ENCODE assay signal across 9 cellular contexts in the genomic region with DNA sequence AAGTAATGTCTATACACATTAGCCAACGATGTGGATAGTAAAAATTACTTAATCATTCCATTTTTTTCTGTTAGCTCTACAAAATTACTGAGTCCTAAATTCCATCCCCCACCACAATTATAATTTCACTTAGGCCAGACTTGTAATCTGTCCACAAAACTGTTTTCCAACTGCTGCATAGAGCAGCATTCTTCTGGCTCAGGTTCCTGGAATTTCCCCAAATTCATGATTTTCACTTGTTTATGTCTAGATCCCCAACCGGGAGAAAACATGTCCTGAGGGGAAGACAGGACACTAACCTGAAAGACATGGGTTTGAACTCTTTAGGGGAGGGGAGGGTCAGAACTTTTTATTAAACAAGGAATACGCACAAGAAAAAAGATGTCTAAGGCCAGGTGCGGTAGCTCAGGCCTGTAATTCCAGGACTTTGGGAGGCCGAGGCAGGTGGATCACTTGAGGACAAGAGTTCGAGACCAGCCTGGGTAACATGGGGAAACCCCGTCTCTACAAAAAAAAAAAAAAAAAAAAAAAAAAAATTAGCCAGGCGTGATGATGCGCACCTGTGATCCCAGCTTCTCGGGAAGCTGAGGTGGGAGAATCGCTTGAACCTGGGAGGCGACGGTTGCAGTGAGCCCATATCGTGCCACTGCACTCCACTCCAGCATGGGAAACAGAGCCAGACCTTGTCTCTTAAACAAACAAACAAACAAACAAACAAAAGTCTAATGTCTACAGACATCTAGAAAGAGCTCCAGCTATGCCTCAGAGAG. TPM values are rescaled to one million over a fixed set of nuclear protein-coding genes. Genes with fewer than 3 reads are reported as not detected.
A peak's percentile ranks its signal among the peaks of the same experiment; 100 is the strongest.
DNase-seq lines count a peak whose midpoint lies in the region; FAIRE-seq and TF ChIP-seq lines count a peak whose summit lies in the region.
"Had no signal": no experiment of that assay in that cellular context is flagged by ENCODE, and none has a peak within 500 bp of the region (broad histone marks: within the 10 kb centered on the region; RNA-seq: fewer than 3 reads in every experiment).

No MANE protein-coding gene starts in this region.

- H3K4me3 ChIP-seq in H1 (ENCODE audit: extremely low read depth in 1 of 4, insufficient read depth in 2 of 4, low read depth in 3 of 4, low read length in 4 of 4) (peak overlapping the region in 2 of 4 experiments; percentile 73 to 87; a peak in 4 of 8 replicates), trophoblast cell (ENCODE audit: low read depth, low read length) (no peak overlapping the region)

- H3K23ac ChIP-seq in H1 (ENCODE audit: insufficient read length) (no peak overlapping the region), trophoblast cell (ENCODE audit: low read length) (no peak overlapping the region)

- TF ChIP-seq EP300 in H1 (IDR thresholded peaks at IDR 0.05; ENCODE audit: borderline replicate concordance in 1 of 2, low read depth in 2 of 2, low read length in 2 of 2), result no peak

- H3K4me1 ChIP-seq in H1 (replicated peaks in 1 of 4; ENCODE audit: control insufficient read depth in 3 of 4, insufficient read depth in 4 of 4, low read length in 3 of 4) (peaks cover 0 to 3% (median 0%) of the 10 kb centered on the region in 4 experiments; a peak in 1 of 7 replicates), trophoblast cell (ENCODE audit: control insufficient read depth in 1 of 2, insufficient read depth in 2 of 2, low read length in 2 of 2) (peaks cover 9 to 19% of the 10 kb centered on the region in 2 experiments)
- H3K4me1 ChIP-seq: uterus had no signal

- H3K9me3 ChIP-seq in H1 (ENCODE audit: insufficient read depth in 2 of 2, low read depth in 1 of 2, low read length in 1 of 2), result peaks cover 0 to 2% of the 10 kb centered on the region in 2 experiments; a peak in 1 of 4 replicates
- no peaks in the 10 kb centered on the region for H3K9me3 ChIP-seq in trophoblast cell (ENCODE audit: insufficient read depth, low read depth, low read length)
- H3K9me3 ChIP-seq: uterus had no signal

- H3K79me1 ChIP-seq in H1 (ENCODE audit: low read depth, low read length) (no peaks in the 10 kb centered on the region; the same call in 1 of the 2 replicates), trophoblast cell (ENCODE audit: low read length) (peaks cover 20% of the 10 kb centered on the region)

- CTCF ChIA-PET in H1 (lab: Charles Lee; ENCODE audit: partially characterized antibody), result interaction anchor here (1.0 to 1.3 kb wide), 5 partner anchors 13 to 24 kb away, joined by 3 to 5 read pairs (median 3); no protein-coding TSS in a partner anchor

- H4K91ac ChIP-seq in H1 (replicated peaks; ENCODE audit: insufficient read length, low read length) (no peak overlapping the region), trophoblast cell (ENCODE audit: low read depth, low read length) (no peak overlapping the region)

- FAIRE-seq in H1 (lab: Jason Lieb, UNC), result no peak

- H3K27ac ChIP-seq in H1 (ENCODE audit: low read depth, low read length), result no peak overlapping the region
- no peak overlapping the region for H3K27ac ChIP-seq in trophoblast cell (ENCODE audit: low read depth, low read length)

- no peak for TF ChIP-seq CTCF in H1 (IDR thresholded peaks at IDR 0.05; ENCODE audit: control extremely low read depth in 1 of 3, insufficient read depth in 1 of 3, low read depth in 1 of 3, low read length in 3 of 3)

- no peak overlapping the region for H4K12ac ChIP-seq in trophoblast cell (ENCODE audit: low read depth, low read length)

- TF ChIP-seq POLR2A in H1 (IDR thresholded peaks at IDR 0.05; ENCODE audit: control extremely low read depth in 1 of 2, low read depth in 2 of 2, low read length in 2 of 2), result no peak

- TF ChIP-seq RAD21 in H1 (IDR thresholded peaks at IDR 0.05 in 1 of 2, conservative IDR thresholded peaks at IDR 0.05 in 1 of 2; ENCODE audit: low read depth in 2 of 2, low read length in 2 of 2), result no peak

- H4K8ac ChIP-seq in H1 (ENCODE audit: extremely low read depth, insufficient read depth, low read length) (peak overlapping the region; percentile 36; the same call in 1 of the 2 replicates), trophoblast cell (ENCODE audit: low read depth, low read length) (no peak overlapping the region)

- no peak overlapping the region for H2BK5ac ChIP-seq in H1 (ENCODE audit: low read depth, low read length)
- no peak overlapping the region for H2BK5ac ChIP-seq in trophoblast cell (ENCODE audit: low read depth, low read length, poor library complexity)

- no peak overlapping the region for H2AK5ac ChIP-seq in H1 (ENCODE audit: low read depth, low read length)
- H2AK5ac ChIP-seq in trophoblast cell (ENCODE audit: low read length), result no peak overlapping the region

- POLR2A ChIA-PET in H1 (lab: Charles Lee; ENCODE audit: partially characterized antibody), result interaction anchor here (0.9 kb wide), 2 partner anchors 10 to 75 kb away, joined by 3 read pairs; no protein-coding TSS in a partner anchor

- no peak overlapping the region for H2BK15ac ChIP-seq in H1 (ENCODE audit: low read length)

- H2BK12ac ChIP-seq in H1 (ENCODE audit: low read depth, low read length) (no peak overlapping the region), trophoblast cell (ENCODE audit: low read length) (no peak overlapping the region)

- H3K27me3 ChIP-seq in H1 (replicated peaks in 1 of 4; ENCODE audit: control insufficient read depth in 3 of 4, extremely low read depth in 1 of 4, insufficient read depth in 3 of 4, low read length in 3 of 4) (no peaks in the 10 kb centered on the region; a peak in 1 of 7 replicates), trophoblast cell (ENCODE audit: insufficient read depth, low read length) (no peaks in the 10 kb centered on the region)
- H3K27me3 ChIP-seq: uterus had no signal

- H3K36me3 ChIP-seq in H1 (ENCODE audit: control insufficient read depth in 2 of 4, insufficient read depth in 4 of 4, low read length in 3 of 4) (no peaks in the 10 kb centered on the region), trophoblast cell (ENCODE audit: control insufficient read depth in 1 of 2, insufficient read depth in 2 of 2, low read length in 2 of 2) (no peaks in the 10 kb centered on the region)
- H3K36me3 ChIP-seq: uterus had no signal

- peaks cover 8% of the 10 kb centered on the region for H3K23me2 ChIP-seq in H1 (ENCODE audit: low read depth, low read length)

- H3K79me2 ChIP-seq in H1 (ENCODE audit: control insufficient read depth in 1 of 2, insufficient read depth in 2 of 2, low read length in 2 of 2), result peaks cover 0 to 49% of the 10 kb centered on the region in 2 experiments; a peak in 2 of 4 replicates
- peaks cover 7% of the 10 kb centered on the region for H3K79me2 ChIP-seq in trophoblast cell (ENCODE audit: control insufficient read depth, insufficient read depth, low read length, poor library complexity)

- H2AFZ ChIP-seq in H1 (ENCODE audit: low read length) (no peak overlapping the region), trophoblast cell (ENCODE audit: insufficient read depth, low read length, poor library complexity) (no peak overlapping the region)

- H4K20me1 ChIP-seq in H1 (replicated peaks in 1 of 2; ENCODE audit: control insufficient read depth in 1 of 2, insufficient read depth in 2 of 2, low read length in 2 of 2), result peaks cover 0 to 2% of the 10 kb centered on the region in 2 experiments

- H3K56ac ChIP-seq in H1 (replicated peaks; ENCODE audit: insufficient read length, low read depth, low read length), result no peak overlapping the region

- H3K18ac ChIP-seq in H1 (ENCODE audit: extremely low read depth, low read length) (no peak overlapping the region), trophoblast cell (ENCODE audit: low read length) (no peak overlapping the region)

- H2BK120ac ChIP-seq in H1 (replicated peaks; ENCODE audit: low read depth, low read length), result no peak overlapping the region
- H2BK120ac ChIP-seq in trophoblast cell (ENCODE audit: insufficient read depth, low read length, poor library complexity), result no peak overlapping the region

- H3K9ac ChIP-seq in H1 (replicated peaks in 1 of 4; ENCODE audit: extremely low read depth in 1 of 4, low read depth in 3 of 4, low read length in 3 of 4) (peak overlapping the region in 1 of 4 experiments; percentile 32; a peak in 1 of 7 replicates), trophoblast cell (ENCODE audit: low read length) (no peak overlapping the region)

- H3K4me2 ChIP-seq in H1 (ENCODE audit: insufficient read depth in 1 of 2, low read depth in 2 of 2, low read length in 2 of 2), result peak overlapping the region; percentile 68 to 96; a peak in 2 of 4 replicates
- H3K4me2 ChIP-seq in trophoblast cell (ENCODE audit: low read length), result peak overlapping the region; percentile 54

- DNase-seq in ELF-1 (ENCODE audit: low read depth, low spot score) (peak; percentile 52), NCI-H2171 (lab: John Stamatoyannopoulos, UW) (peak; percentile 59), H1 (ENCODE audit: low read depth in 1 of 2, low spot score in 2 of 2) (no peak), trophoblast cell (peak; percentile 13 to 61), NCI-H524 (lab: John Stamatoyannopoulos, UW) (no peak), NCI-H774 (lab: John Stamatoyannopoulos, UW) (no peak), occipital lobe (lab: John Stamatoyannopoulos, UW) (no peak), NCI-H187 (lab: John Stamatoyannopoulos, UW) (no peak)
- DNase-seq: uterus had no signal

- WGBS in H1 (ENCODE audit: extremely low coverage in 1 of 2, insufficient coverage in 1 of 2, insufficient read length in 1 of 2, insufficient replicate concordance in 2 of 2, low coverage in 1 of 2, low lambda C conversion rate in 2 of 2, missing lambda C conversion rate in 1 of 2), 2 experiments, result 92% methylated on average over 14 of the region's 14 CpGs; no CpG with 5 or more reads in 1 of the 2 experiments
- WGBS in trophoblast cell (ENCODE audit: extremely low coverage, insufficient coverage, insufficient read length), result no CpG with 5 or more reads among the region's 14 CpGs

- H2BK20ac ChIP-seq in H1 (ENCODE audit: low read length), result no peak overlapping the region

- H3K4ac ChIP-seq in H1 (replicated peaks; ENCODE audit: insufficient read length, low read depth, low read length) (no peak overlapping the region), trophoblast cell (ENCODE audit: low read depth, low read length) (peak overlapping the region; percentile 47)

- H4K5ac ChIP-seq in H1 (ENCODE audit: insufficient read length, low read depth, low read length), result no peak overlapping the region

- H3K14ac ChIP-seq in H1 (ENCODE audit: insufficient read length), result no peak overlapping the region
- H3K14ac ChIP-seq in trophoblast cell (ENCODE audit: low read length), result no peak overlapping the region

RNA-seq across cellular contexts. Expression of gene ETFA, which starts 1.5 kb away (rescaled TPM):
- total RNA-seq in H1 (2021; fragmentation: NEBNext Ultra II Directional; extraction: Animal tissue kit (Norgen Biotek cat#: 25700)), result 90.0 TPM in 2 replicates
- 30.2 and 60.9 TPM in 2 replicates for polyA plus RNA-seq in H1 (2011; rRNA removed)
- polyA plus RNA-seq in H1 (2011; cell fraction: cytosol; rRNA removed), result 87.9 TPM
- 30.6 TPM for polyA plus RNA-seq in H1 (2011; cell fraction: nucleus; rRNA removed)
- polyA plus RNA-seq in H1 (2012, experiment 1 of 2), result 108 to 113 TPM (median 108 TPM) in 4 replicates
- 10.1 TPM for polyA plus RNA-seq in H1 (2012, experiment 2 of 2)
- 41.8 TPM for polyA plus RNA-seq in H1 (2013, experiment 1 of 2)
- 44.3 TPM for polyA plus RNA-seq in H1 (2013, experiment 2 of 2)
- polyA minus RNA-seq in H1 (2011; rRNA and poly(A)+ RNA removed), result 66.7 and 106 TPM in 2 replicates
- polyA minus RNA-seq in H1 (2011; cell fraction: cytosol; rRNA and poly(A)+ RNA removed), result 24.8 TPM
- 25.5 TPM for polyA minus RNA-seq in H1 (2011; cell fraction: nucleus; rRNA and poly(A)+ RNA removed)
- polyA plus RNA-seq in trophoblast cell (2013), result 82.1 and 86.6 TPM in 2 replicates
- total RNA-seq in occipital lobe, result 66.3 TPM

RNA-seq across cellular contexts. Expression of gene ISL2, which starts 26.8 kb away (rescaled TPM):
- total RNA-seq in H1 (2021; fragmentation: NEBNext Ultra II Directional; extraction: Animal tissue kit (Norgen Biotek cat#: 25700)), result 0.33 and 0.99 TPM in 2 replicates
- 0.32 and 0.82 TPM in 2 replicates for polyA plus RNA-seq in H1 (2011; rRNA removed)
- polyA plus RNA-seq in H1 (2011; cell fraction: cytosol; rRNA removed), result 0.78 TPM
- 2.6 TPM for polyA plus RNA-seq in H1 (2011; cell fraction: nucleus; rRNA removed)
- polyA plus RNA-seq in H1 (2012, experiment 1 of 2), result 0.29 to 0.43 TPM (median 0.29 TPM) in 3 of 4 replicates, not detected in the other
- polyA plus RNA-seq in H1 (2012, experiment 2 of 2), result 0.17 TPM
- polyA plus RNA-seq in H1 (2013, experiment 1 of 2), result 0.24 TPM
- 0.42 TPM for polyA plus RNA-seq in H1 (2013, experiment 2 of 2)
- polyA minus RNA-seq in H1 (2011; rRNA and poly(A)+ RNA removed), result 0.16 TPM in 1 of 2 replicates, not detected in the other
- polyA minus RNA-seq in H1 (2011; cell fraction: cytosol; rRNA and poly(A)+ RNA removed), result not detected
- not detected for polyA minus RNA-seq in H1 (2011; cell fraction: nucleus; rRNA and poly(A)+ RNA removed)
- 0.19 and 0.29 TPM in 2 replicates for polyA plus RNA-seq in trophoblast cell (2013)
- not detected for total RNA-seq in occipital lobe

Comparison
In these comparisons a context has a peak if more than half of its experiments do, and no peak if none do; other contexts are left out.
1. DNase-seq: peak in ELF-1 (single experiment), NCI-H2171 (single experiment) and trophoblast cell (2 of 2); none in H1 (0 of 2), NCI-H524 (0 of 2), NCI-H774 (single experiment), occipital lobe (single experiment) and NCI-H187 (0 of 2).